Comparison of ENCODE assay signal across 8 cellular contexts in the genomic region with DNA sequence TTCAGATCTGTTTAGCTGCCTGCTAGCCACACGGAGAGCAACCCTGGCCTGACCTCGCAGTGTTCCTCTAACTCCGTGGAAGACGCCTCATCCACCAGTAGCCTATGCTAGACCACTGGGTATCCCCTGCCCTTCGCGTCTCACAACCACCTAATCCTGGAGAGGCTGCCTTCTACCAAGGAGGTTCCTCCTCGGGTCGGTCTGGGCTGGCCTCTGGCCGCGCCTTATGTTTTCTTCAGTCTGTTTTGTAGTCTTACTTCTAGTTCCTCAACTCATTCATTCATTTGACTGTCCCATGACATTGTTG. TPM values are rescaled to one million over a fixed set of nuclear protein-coding genes. Genes with fewer than 3 reads are reported as not detected.
A peak's percentile ranks its signal among the peaks of the same experiment; 100 is the strongest.
DNase-seq lines count a peak whose midpoint lies in the region; ATAC-seq and TF ChIP-seq lines count a peak whose summit lies in the region.

No MANE protein-coding gene starts in this region.

- H3K27me3 ChIP-seq in right cardiac atrium (ENCODE audit: control insufficient read depth, insufficient read depth) (no peaks in the 10 kb centered on the region), smooth muscle cell (ENCODE audit: low read depth) (no peaks in the 10 kb centered on the region)

- peaks cover 34% of the 10 kb centered on the region for H3K79me2 ChIP-seq in smooth muscle cell (ENCODE audit: low read depth)

- H3K27me3 Mint-ChIP-seq in HFFc6 (ENCODE audit: insufficient read depth), result peaks cover 23% of the 10 kb centered on the region
- no peaks in the 10 kb centered on the region for H3K27me3 Mint-ChIP-seq in activated B cell treated with CpG ODN at 0.5 μM for 24 hours

- H3K36me3 ChIP-seq in smooth muscle cell (ENCODE audit: low read depth), result no peaks in the 10 kb centered on the region

- ATAC-seq in activated B cell treated with CpG ODN at 0.5 μM for 24 hours (ENCODE audit: low read depth) (peak; percentile 9), right cardiac atrium (no peak), HG03469 (IDR thresholded peaks at IDR 0.05; ENCODE audit: unreplicated experiment) (no peak), GM19035 (IDR thresholded peaks at IDR 0.05; ENCODE audit: unreplicated experiment) (no peak), GM19463 (IDR thresholded peaks at IDR 0.05; ENCODE audit: unreplicated experiment) (no peak)

- peak overlapping the region; percentile 93 for H3K27ac ChIP-seq in right cardiac atrium (ENCODE audit: low read length)
- peak overlapping the region; percentile 95 for H3K27ac ChIP-seq in smooth muscle cell (ENCODE audit: low read depth)

- POLR2A ChIA-PET in activated B cell treated with CpG ODN at 0.5 μM for 24 hours (lab: Charles Lee), result interaction anchor here (0.9 to 1.6 kb wide), 4 partner anchors 37 to 151 kb away, joined by 3 to 6 read pairs (median 4); a partner anchor contains a TSS

- H3K36me3 Mint-ChIP-seq in HFFc6 (ENCODE audit: low read depth) (peaks cover 32% of the 10 kb centered on the region), activated B cell treated with CpG ODN at 0.5 μM for 24 hours (ENCODE audit: low read depth) (peaks cover 2% of the 10 kb centered on the region)

- H3K9me3 Mint-ChIP-seq in HFFc6 (no peaks in the 10 kb centered on the region), activated B cell treated with CpG ODN at 0.5 μM for 24 hours (no peaks in the 10 kb centered on the region)

- H3K9me3 ChIP-seq in right cardiac atrium (ENCODE audit: control insufficient read depth, low read length) (no peaks in the 10 kb centered on the region), smooth muscle cell (replicated peaks; ENCODE audit: low read depth) (no peaks in the 10 kb centered on the region)

- CTCF ChIA-PET in activated B cell treated with CpG ODN at 0.5 μM for 24 hours (lab: Charles Lee), result interaction anchor here (0.8 to 3.1 kb wide), 5 partner anchors 34 to 191 kb away, joined by 3 to 8 read pairs (median 8); a partner anchor contains a TSS

- intact Hi-C loops in activated B cell treated with CpG ODN at 0.5 μM for 24 hours (cut with micrococcal nuclease) (no loop called here), right cardiac atrium (cut with DNase I) (loop anchor here in 1 of 4 donors (5.0 kb wide), 1 partner anchor 36 kb away; no protein-coding TSS in a partner anchor)

- TF ChIP-seq CTCF in HFFc6 (IDR thresholded peaks at IDR 0.05) (no peak), activated B cell treated with CpG ODN at 0.5 μM for 24 hours (IDR thresholded peaks at IDR 0.05) (no peak), smooth muscle cell (IDR thresholded peaks at IDR 0.05; ENCODE audit: borderline replicate concordance, insufficient read depth, poor library complexity, severe bottlenecking) (no peak)

- peak overlapping the region; percentile 100 for H3K4me3 Mint-ChIP-seq in HFFc6
- H3K4me3 Mint-ChIP-seq in activated B cell treated with CpG ODN at 0.5 μM for 24 hours, result peak overlapping the region; percentile 86

- H3K9ac ChIP-seq in smooth muscle cell (ENCODE audit: low read depth), result no peak overlapping the region

- WGBS in right cardiac atrium, result 15% methylated on average over 10 of the region's 10 CpGs
- 10% methylated on average over 10 of the region's 10 CpGs for WGBS in smooth muscle cell (ENCODE audit: low lambda C conversion rate)

- no peak overlapping the region for H2AFZ ChIP-seq in smooth muscle cell (ENCODE audit: low read depth)

- no peak for DNase-seq in HFFc6
- no peak for DNase-seq in activated B cell treated with CpG ODN at 0.5 μM for 24 hours
- DNase-seq in right cardiac atrium, result no peak
- no peak for DNase-seq in smooth muscle cell (lab: John Stamatoyannopoulos, UW; ENCODE audit: unreplicated experiment)
- no peak for DNase-seq in DMS153 treated with DMSO at 0.1 percent for 48 hours (lab: John Stamatoyannopoulos, UW; ENCODE audit: unreplicated experiment)

- H3K4me2 ChIP-seq in smooth muscle cell, result peak overlapping the region; percentile 95

- H3K4me3 ChIP-seq in right cardiac atrium (ENCODE audit: low read length) (peak overlapping the region; percentile 70), smooth muscle cell (peak overlapping the region; percentile 70)

- H4K20me1 ChIP-seq in smooth muscle cell (ENCODE audit: low read depth), result peaks cover 40% of the 10 kb centered on the region

- no peaks in the 10 kb centered on the region for H3K4me1 ChIP-seq in right cardiac atrium (ENCODE audit: control insufficient read depth, insufficient read depth, low read length)
- H3K4me1 ChIP-seq in smooth muscle cell (ENCODE audit: low read depth), result peaks cover 18% of the 10 kb centered on the region

- H3K4me1 Mint-ChIP-seq in HFFc6 (ENCODE audit: low read depth) (peaks cover 50% of the 10 kb centered on the region), activated B cell treated with CpG ODN at 0.5 μM for 24 hours (peaks cover 13% of the 10 kb centered on the region)

- H3F3A ChIP-seq in smooth muscle cell (ENCODE audit: low read depth), result peaks cover 58% of the 10 kb centered on the region

- H3K27ac Mint-ChIP-seq in HFFc6, result peak overlapping the region; percentile 97
- peak overlapping the region; percentile 76 for H3K27ac Mint-ChIP-seq in activated B cell treated with CpG ODN at 0.5 μM for 24 hours

RNA-seq across cellular contexts. Expression of a gene that starts 1.6 kb away (rescaled TPM):
- total RNA-seq in HFFc6 (2021; fragmentation: NEBNext Ultra II Directional; extraction: Animal tissue kit (Norgen Biotek cat#: 25700)), result 1,000 to 10,000 TPM; 1,810 to 3,557 (median 2,546) TPM
- total RNA-seq in activated B cell treated with CpG ODN at 0.5 μM for 24 hours (1.9 and 2.0 TPM in 2 replicates), right cardiac atrium (100 to 1,000 TPM; 573 to 840 (median 738) TPM), smooth muscle cell (854 and 925 TPM in 2 replicates)
- polyA plus RNA-seq in right cardiac atrium (2,123 TPM), smooth muscle cell (2,012 and 2,131 TPM in 2 replicates)

RNA-seq across cellular contexts. Expression of a gene that starts 17.6 kb away (rescaled TPM):
- under 1 TPM in 1 of 6 experiments, not detected in 5; 0.28 TPM for total RNA-seq in HFFc6 (2021; fragmentation: NEBNext Ultra II Directional; extraction: Animal tissue kit (Norgen Biotek cat#: 25700))
- total RNA-seq in activated B cell treated with CpG ODN at 0.5 μM for 24 hours (0.86 TPM in 1 of 2 replicates, not detected in the other), right cardiac atrium (1 to 10 TPM in 3 of 4 donors, not detected in 1; 1.0 to 1.2 (median 1.1) TPM), smooth muscle cell (1.7 and 4.6 TPM in 2 replicates)
- polyA plus RNA-seq in right cardiac atrium (1.4 TPM), smooth muscle cell (5.9 TPM in 1 of 2 replicates, not detected in the other)

RNA-seq across cellular contexts. Expression of a gene that starts 26.3 kb away (rescaled TPM):
- 1 to 10 TPM; 1.7 to 4.4 (median 2.6) TPM for total RNA-seq in HFFc6 (2021; fragmentation: NEBNext Ultra II Directional; extraction: Animal tissue kit (Norgen Biotek cat#: 25700))
- total RNA-seq in activated B cell treated with CpG ODN at 0.5 μM for 24 hours (0.59 and 0.89 TPM in 2 replicates), right cardiac atrium (under 1 TPM in 3 of 4 donors, not detected in 1; 0.29 to 0.50 (median 0.34) TPM), smooth muscle cell (0.49 and 2.1 TPM in 2 replicates)
- polyA plus RNA-seq in right cardiac atrium (0.52 TPM), smooth muscle cell (1.9 and 2.9 TPM in 2 replicates)

RNA-seq across cellular contexts. Expression of a gene that starts 33.2 kb away (rescaled TPM):
- 10 to 100 TPM; 22.5 to 29.8 (median 24.6) TPM for total RNA-seq in HFFc6 (2021; fragmentation: NEBNext Ultra II Directional; extraction: Animal tissue kit (Norgen Biotek cat#: 25700))
- total RNA-seq in activated B cell treated with CpG ODN at 0.5 μM for 24 hours, result 32.5 and 34.5 TPM in 2 replicates
- 10 to 100 TPM; 54.7 to 61.6 (median 60.1) TPM for total RNA-seq in right cardiac atrium
- 75.0 TPM for polyA plus RNA-seq in right cardiac atrium
- total RNA-seq in smooth muscle cell, result 9.8 and 19.6 TPM in 2 replicates
- 35.5 and 37.1 TPM in 2 replicates for polyA plus RNA-seq in smooth muscle cell

RNA-seq across cellular contexts. Expression of a gene that starts 33.5 kb away (rescaled TPM):
- total RNA-seq in HFFc6 (2021; fragmentation: NEBNext Ultra II Directional; extraction: Animal tissue kit (Norgen Biotek cat#: 25700)), result over 10,000 TPM in 5 of 6 experiments, 1,000 to 10,000 TPM in 1; 9,197 to 39,404 (median 23,537) TPM
- total RNA-seq in activated B cell treated with CpG ODN at 0.5 μM for 24 hours, result 8,247 and 9,516 TPM in 2 replicates
- total RNA-seq in right cardiac atrium, result over 10,000 TPM; 19,654 to 22,919 (median 21,195) TPM
- polyA plus RNA-seq in right cardiac atrium, result 218 TPM
- 10,156 and 21,067 TPM in 2 replicates for total RNA-seq in smooth muscle cell
- polyA plus RNA-seq in smooth muscle cell, result not detected in 2 replicates

Comparison
In these comparisons a context has a peak if more than half of its experiments do, and no peak if none do; other contexts are left out.
1. RNA of a gene that starts 1.6 kb away (total RNA-seq): 1,810 to 3,557 TPM in HFFc6, 854 to 925 TPM in smooth muscle cell and 573 to 840 TPM in right cardiac atrium; 1.9 to 2.0 TPM in activated B cell treated with CpG ODN at 0.5 μM for 24 hours; every median in the first group is over 100 times any median in the second.